1 cellular context compared by ENCODE assay signal in the genomic region with DNA sequence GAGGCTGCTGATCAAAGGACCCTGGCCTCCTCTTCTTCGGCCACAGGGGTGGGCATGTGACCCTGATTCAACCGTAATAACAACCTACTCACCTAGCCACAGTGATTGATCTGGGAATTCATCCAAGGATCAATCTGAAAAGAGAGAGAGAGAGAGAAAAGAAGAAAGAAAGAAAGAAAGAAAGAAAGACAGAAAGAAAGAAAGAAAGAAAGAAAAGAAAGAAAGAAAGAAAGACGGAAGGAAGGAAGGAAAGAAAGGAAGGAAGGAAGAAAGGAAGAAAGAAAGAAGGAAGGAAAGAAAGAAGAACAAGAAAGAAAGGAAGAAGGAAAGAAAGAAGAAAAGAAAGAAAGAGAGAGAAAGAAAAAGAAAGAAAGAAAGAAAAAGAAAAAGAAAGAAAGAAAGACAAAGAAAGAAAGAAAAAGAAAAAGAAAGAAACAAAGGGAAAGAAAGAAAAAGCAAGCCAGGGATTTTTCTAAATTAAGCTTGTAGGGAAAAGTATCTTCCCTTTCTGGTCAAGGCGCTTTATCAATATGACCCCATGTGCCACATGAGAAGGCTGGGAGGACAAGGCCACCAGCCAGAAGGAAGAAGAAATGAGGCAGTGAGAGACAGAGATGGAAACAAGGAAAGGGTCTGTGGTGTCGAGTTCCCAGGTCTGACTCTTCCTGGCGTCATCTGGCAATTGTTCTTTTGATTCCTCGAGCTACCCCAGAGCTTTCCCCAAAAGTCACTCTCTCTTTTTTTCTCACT.
TF ChIP-seq lines count a peak whose summit lies in the region.

No MANE protein-coding gene starts in this region.

TF ChIP-seq in K562, 482 proteins besides CTCF, POLR2A, EP300 and RAD21 (continued from another document):
- TF ChIP-seq, protein P1, sequence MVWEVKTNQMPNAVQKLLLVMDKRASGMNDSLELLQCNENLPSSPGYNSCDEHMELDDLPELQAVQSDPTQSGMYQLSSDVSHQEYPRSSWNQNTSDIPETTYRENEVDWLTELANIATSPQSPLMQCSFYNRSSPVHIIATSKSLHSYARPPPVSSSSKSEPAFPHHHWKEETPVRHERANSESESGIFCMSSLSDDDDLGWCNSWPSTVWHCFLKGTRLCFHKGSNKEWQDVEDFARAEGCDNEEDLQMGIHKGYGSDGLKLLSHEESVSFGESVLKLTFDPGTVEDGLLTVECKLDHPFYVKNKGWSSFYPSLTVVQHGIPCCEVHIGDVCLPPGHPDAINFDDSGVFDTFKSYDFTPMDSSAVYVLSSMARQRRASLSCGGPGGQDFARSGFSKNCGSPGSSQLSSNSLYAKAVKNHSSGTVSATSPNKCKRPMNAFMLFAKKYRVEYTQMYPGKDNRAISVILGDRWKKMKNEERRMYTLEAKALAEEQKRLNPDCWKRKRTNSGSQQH (CRISPR knock-in tag; IDR thresholded peaks at IDR 0.05): peak; percentile 71
- TF ChIP-seq SLC30A9 (CRISPR knock-in tag; IDR thresholded peaks at IDR 0.05) (no peak), ZSCAN32 (CRISPR knock-in tag; IDR thresholded peaks at IDR 0.05) (no peak), SMARCA5 (IDR thresholded peaks at IDR 0.05) (peak; percentile 33; the same call in 1 of the 2 replicates), PYGO2 (tag; IDR thresholded peaks at IDR 0.05) (no peak), PHB2 (IDR thresholded peaks at IDR 0.05; ENCODE audit: low read depth) (0 out of 2 replicates have a peak, but pooled peaks have one; percentile 31), HLTF (IDR thresholded peaks at IDR 0.05) (peak; percentile 24; the same call in 1 of the 2 replicates), FUS (optimal IDR thresholded peaks at IDR 0.05; ENCODE audit: low read depth, low read length) (no peak), ZNF133 (CRISPR knock-in tag; IDR thresholded peaks at IDR 0.05) (no peak), ZBTB7A (IDR thresholded peaks at IDR 0.05; ENCODE audit: borderline replicate concordance, control insufficient read depth, low read depth, low read length) (no peak), ATF1 (CRISPR knock-in tag; IDR thresholded peaks at IDR 0.05) (no peak), ATF1 (tag; IDR thresholded peaks at IDR 0.05) (no peak), BACH1 (tag; IDR thresholded peaks at IDR 0.05) (no peak), GTF2E2 (tag; IDR thresholded peaks at IDR 0.05) (0 out of 2 replicates have a peak, but pooled peaks have one; percentile 15), NONO (IDR thresholded peaks at IDR 0.05; ENCODE audit: low read depth in 2 of 2, low read length in 1 of 2) (no peak), CEBPB (tag; IDR thresholded peaks at IDR 0.05) (no peak), MTA1 (IDR thresholded peaks at IDR 0.05; ENCODE audit: borderline replicate concordance) (peak; percentile 74; the same call in 1 of the 2 replicates), ZNF184 (CRISPR knock-in tag; IDR thresholded peaks at IDR 0.05) (no peak), ELF4 (CRISPR knock-in tag; IDR thresholded peaks at IDR 0.05) (0 out of 2 replicates have a peak, but pooled peaks have one; percentile 11), RFX1 (IDR thresholded peaks at IDR 0.05) (no peak), IFI16 (CRISPR knock-in tag; IDR thresholded peaks at IDR 0.05) (no peak)
- TF ChIP-seq, protein P2, sequence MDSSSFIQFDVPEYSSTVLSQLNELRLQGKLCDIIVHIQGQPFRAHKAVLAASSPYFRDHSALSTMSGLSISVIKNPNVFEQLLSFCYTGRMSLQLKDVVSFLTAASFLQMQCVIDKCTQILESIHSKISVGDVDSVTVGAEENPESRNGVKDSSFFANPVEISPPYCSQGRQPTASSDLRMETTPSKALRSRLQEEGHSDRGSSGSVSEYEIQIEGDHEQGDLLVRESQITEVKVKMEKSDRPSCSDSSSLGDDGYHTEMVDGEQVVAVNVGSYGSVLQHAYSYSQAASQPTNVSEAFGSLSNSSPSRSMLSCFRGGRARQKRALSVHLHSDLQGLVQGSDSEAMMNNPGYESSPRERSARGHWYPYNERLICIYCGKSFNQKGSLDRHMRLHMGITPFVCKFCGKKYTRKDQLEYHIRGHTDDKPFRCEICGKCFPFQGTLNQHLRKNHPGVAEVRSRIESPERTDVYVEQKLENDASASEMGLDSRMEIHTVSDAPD (CRISPR knock-in tag; IDR thresholded peaks at IDR 0.05): no peak
- TF ChIP-seq, protein P3, sequence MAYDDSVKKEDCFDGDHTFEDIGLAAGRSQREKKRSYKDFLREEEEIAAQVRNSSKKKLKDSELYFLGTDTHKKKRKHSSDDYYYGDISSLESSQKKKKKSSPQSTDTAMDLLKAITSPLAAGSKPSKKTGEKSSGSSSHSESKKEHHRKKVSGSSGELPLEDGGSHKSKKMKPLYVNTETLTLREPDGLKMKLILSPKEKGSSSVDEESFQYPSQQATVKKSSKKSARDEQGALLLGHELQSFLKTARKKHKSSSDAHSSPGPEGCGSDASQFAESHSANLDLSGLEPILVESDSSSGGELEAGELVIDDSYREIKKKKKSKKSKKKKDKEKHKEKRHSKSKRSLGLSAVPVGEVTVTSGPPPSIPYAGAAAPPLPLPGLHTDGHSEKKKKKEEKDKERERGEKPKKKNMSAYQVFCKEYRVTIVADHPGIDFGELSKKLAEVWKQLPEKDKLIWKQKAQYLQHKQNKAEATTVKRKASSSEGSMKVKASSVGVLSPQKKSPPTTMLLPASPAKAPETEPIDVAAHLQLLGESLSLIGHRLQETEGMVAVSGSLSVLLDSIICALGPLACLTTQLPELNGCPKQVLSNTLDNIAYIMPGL (CRISPR knock-in tag; IDR thresholded peaks at IDR 0.05): no peak
- TF ChIP-seq, protein P4, sequence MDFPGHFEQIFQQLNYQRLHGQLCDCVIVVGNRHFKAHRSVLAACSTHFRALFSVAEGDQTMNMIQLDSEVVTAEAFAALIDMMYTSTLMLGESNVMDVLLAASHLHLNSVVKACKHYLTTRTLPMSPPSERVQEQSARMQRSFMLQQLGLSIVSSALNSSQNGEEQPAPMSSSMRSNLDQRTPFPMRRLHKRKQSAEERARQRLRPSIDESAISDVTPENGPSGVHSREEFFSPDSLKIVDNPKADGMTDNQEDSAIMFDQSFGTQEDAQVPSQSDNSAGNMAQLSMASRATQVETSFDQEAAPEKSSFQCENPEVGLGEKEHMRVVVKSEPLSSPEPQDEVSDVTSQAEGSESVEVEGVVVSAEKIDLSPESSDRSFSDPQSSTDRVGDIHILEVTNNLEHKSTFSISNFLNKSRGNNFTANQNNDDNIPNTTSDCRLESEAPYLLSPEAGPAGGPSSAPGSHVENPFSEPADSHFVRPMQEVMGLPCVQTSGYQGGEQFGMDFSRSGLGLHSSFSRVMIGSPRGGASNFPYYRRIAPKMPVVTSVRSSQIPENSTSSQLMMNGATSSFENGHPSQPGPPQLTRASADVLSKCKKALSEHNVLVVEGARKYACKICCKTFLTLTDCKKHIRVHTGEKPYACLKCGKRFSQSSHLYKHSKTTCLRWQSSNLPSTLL (IDR thresholded peaks at IDR 0.05): peak; percentile 38; the same call in 1 of the 2 replicates
